ENCODE assay signal across 6 cellular contexts in genomic region chr2:97522916-97523555, GRCh38.
DNase-seq lines count a peak whose midpoint lies in the region; ATAC-seq, FAIRE-seq and TF ChIP-seq lines count a peak whose summit lies in the region.
"Not testable (repeated sequence)": the region's sequence is repeated elsewhere in the genome, so short reads cannot be mapped to it uniquely, and the experiment has no call there.

No MANE protein-coding gene starts in this region.

- not testable (repeated sequence) for H3K27me3 Mint-ChIP-seq in activated T-cell treated with anti-CD3 and anti-CD28 coated beads, Interleukin-2, amount 50 U/mL, for 4 hours (ENCODE audit: low read depth)

- H3K9me2 ChIP-seq in HCT116 (ENCODE audit: insufficient read depth); PC-3 (replicated peaks; ENCODE audit: low read length): not testable (repeated sequence)

- POLR2A ChIA-PET in HCT116 (lab: Charles Lee); PC-3 (lab: Charles Lee; ENCODE audit: unreplicated experiment); HepG2 (lab: Yijun Ruan, JAX): not testable (repeated sequence)

- CTCF ChIA-PET in HCT116 (lab: Charles Lee); PC-3 (lab: Charles Lee); HepG2 (lab: Yijun Ruan, JAX; ENCODE audit: low intra/inter-chr PET ratio, low total read pairs): not testable (repeated sequence)

- not testable (repeated sequence) for H3F3A ChIP-seq in PC-3 (ENCODE audit: low read length, unreplicated experiment)

- peak; percentile 76; the same call in 1 of the 2 replicates for ATAC-seq in HCT116
- ATAC-seq in PC-3: peak; percentile 77
- ATAC-seq in RWPE2 (ENCODE audit: low read depth): peak; percentile 74
- peak; percentile 27 to 58 for ATAC-seq in activated T-cell treated with anti-CD3 and anti-CD28 coated beads, Interleukin-2, amount 50 U/mL, for 4 hours
- peak; percentile 43 to 95 for ATAC-seq in activated naive CD4-positive, alpha-beta T cell treated with anti-CD3 and anti-CD28 coated beads, Interleukin-2, amount 50 U/mL, for 72 hours
- ATAC-seq in HepG2: peak; percentile 35; the same call in 1 of the 3 replicates

- RAD21 ChIA-PET in HCT116 (lab: Charles Lee; ENCODE audit: low non-redundant PET in 1 of 2, low total read pairs in 2 of 2, uncharacterized antibody in 2 of 2, unreplicated experiment in 2 of 2): not testable (repeated sequence)

- TF ChIP-seq CTCF in HCT116 (IDR thresholded peaks at IDR 0.05 in 2 of 3, conservative IDR thresholded peaks at IDR 0.05 in 1 of 3; ENCODE audit: borderline replicate concordance in 1 of 3, insufficient read depth in 1 of 3, low read depth in 2 of 3, low read length in 2 of 3); PC-3 (conservative IDR thresholded peaks at IDR 0.05; ENCODE audit: low read depth, low read length); RWPE2 (IDR thresholded peaks at IDR 0.05; ENCODE audit: poor library complexity, severe bottlenecking); HepG2 (CRISPR knock-in tag; IDR thresholded peaks at IDR 0.05): not testable (repeated sequence)

- H3K4me2 ChIP-seq in HCT116 (ENCODE audit: low read length); PC-3 (ENCODE audit: low read length); HepG2 (ENCODE audit: low read depth, low read length): not testable (repeated sequence)

- H4K20me1 ChIP-seq in HCT116 (ENCODE audit: insufficient read depth); PC-3 (ENCODE audit: low read length); HepG2 (ENCODE audit: insufficient read depth, low read length): not testable (repeated sequence)

- H3K79me2 ChIP-seq in HCT116 (ENCODE audit: insufficient read depth, low read length); PC-3 (ENCODE audit: low read length); HepG2 (ENCODE audit: insufficient read depth, low read length): not testable (repeated sequence)

- not testable (repeated sequence) for H3K4me1 ChIP-seq in HCT116 (ENCODE audit: control insufficient read depth in 1 of 2, insufficient read depth in 2 of 2, low read length in 2 of 2); PC-3 (ENCODE audit: insufficient read depth, low read length); RWPE2 (ENCODE audit: insufficient read depth, poor library complexity, severe bottlenecking); HepG2 (ENCODE audit: insufficient read depth, low read length)

- in situ Hi-C loops in HepG2 (cut with HindIII; ENCODE audit: extremely low pct_ligation_motif_present, low pct_unique_long_range_greater_than_20kb): not testable (repeated sequence)

- WGBS in HepG2 (ENCODE audit: low lambda C conversion rate): no CpG with 5 or more reads among the region's 2 CpGs

- TF ChIP-seq POLR2A in HCT116 (IDR thresholded peaks at IDR 0.05; ENCODE audit: borderline replicate concordance, extremely low read depth, insufficient read depth, insufficient read length); HepG2 (IDR thresholded peaks at IDR 0.05; ENCODE audit: insufficient read depth in 1 of 2, low read depth in 2 of 2, low read length in 2 of 2): not testable (repeated sequence)

- H3K9ac ChIP-seq in HCT116 (ENCODE audit: low read length); PC-3 (ENCODE audit: low read length); HepG2 (ENCODE audit: insufficient read depth, low read depth, low read length): not testable (repeated sequence)

- not testable (repeated sequence) for H3K27me3 ChIP-seq in HCT116 (ENCODE audit: insufficient read depth, low read length); PC-3 (ENCODE audit: low read length); RWPE2 (ENCODE audit: insufficient read depth, poor library complexity, severe bottlenecking); HepG2 (ENCODE audit: control insufficient read depth in 1 of 2, insufficient read depth in 2 of 2, low read length in 2 of 2)

- not testable (repeated sequence) for H3K27ac ChIP-seq in HCT116 (ENCODE audit: low read depth, low read length); PC-3 (ENCODE audit: low read length); RWPE2 (ENCODE audit: poor library complexity, severe bottlenecking); HepG2 (ENCODE audit: extremely low read length, insufficient read depth, low read length)

- not testable (repeated sequence) for H3K9me3 ChIP-seq in HCT116 (ENCODE audit: control insufficient read depth in 1 of 2, insufficient read depth in 1 of 2, low read depth in 1 of 2, low read length in 2 of 2); PC-3 (ENCODE audit: low read length); RWPE2 (ENCODE audit: severe bottlenecking); HepG2 (ENCODE audit: low read length)

- peaks cover 12% of the 10 kb centered on the region for H3K36me3 Mint-ChIP-seq in activated T-cell treated with anti-CD3 and anti-CD28 coated beads, Interleukin-2, amount 50 U/mL, for 4 hours (ENCODE audit: insufficient read depth)
- peaks cover 0 to 35% of the 10 kb centered on the region in 2 donors for H3K36me3 Mint-ChIP-seq in activated naive CD4-positive, alpha-beta T cell treated with anti-CD3 and anti-CD28 coated beads, Interleukin-2, amount 50 U/mL, for 72 hours

- not testable (repeated sequence) for TF ChIP-seq EP300 in HepG2 (IDR thresholded peaks at IDR 0.05; ENCODE audit: low read depth in 2 of 2, low read length in 2 of 2); HepG2 (CRISPR knock-in tag; IDR thresholded peaks at IDR 0.05; ENCODE audit: borderline replicate concordance)

- H3K9me3 Mint-ChIP-seq in activated T-cell treated with anti-CD3 and anti-CD28 coated beads, Interleukin-2, amount 50 U/mL, for 4 hours; activated naive CD4-positive, alpha-beta T cell treated with anti-CD3 and anti-CD28 coated beads, Interleukin-2, amount 50 U/mL, for 72 hours: not testable (repeated sequence)

- H3K27ac Mint-ChIP-seq in activated naive CD4-positive, alpha-beta T cell treated with anti-CD3 and anti-CD28 coated beads, Interleukin-2, amount 50 U/mL, for 72 hours: not testable (repeated sequence)

- DNase-seq in HCT116 (ENCODE audit: low read depth, low spot score); PC-3; RWPE2 (ENCODE audit: low spot score); activated T-cell treated with anti-CD3 and anti-CD28 coated beads, Interleukin-2, amount 50 U/mL, for 4 hours; activated naive CD4-positive, alpha-beta T cell treated with anti-CD3 and anti-CD28 coated beads, Interleukin-2, amount 50 U/mL, for 72 hours (ENCODE audit: low spot score in 2 of 2); HepG2 (ENCODE audit: low spot score): not testable (repeated sequence)

- intact Hi-C loops in HCT116 (cut with micrococcal nuclease); PC-3 (cut with micrococcal nuclease); HepG2 (cut with micrococcal nuclease; ENCODE audit: unreplicated experiment): not testable (repeated sequence)

- not testable (repeated sequence) for H3K4me3 Mint-ChIP-seq in activated T-cell treated with anti-CD3 and anti-CD28 coated beads, Interleukin-2, amount 50 U/mL, for 4 hours

- FAIRE-seq in HepG2 (lab: Jason Lieb, UNC): not testable (repeated sequence)

- BruUV-seq in HCT116 (replicated peaks; lab: Mats Ljungman, UMichigan); PC-3 (replicated peaks; lab: Mats Ljungman, UMichigan); HepG2 (replicated peaks; lab: Mats Ljungman, UMichigan): not testable (repeated sequence)

- H2AFZ ChIP-seq in HCT116 (ENCODE audit: low read depth, low read length, poor library complexity, severe bottlenecking); PC-3 (ENCODE audit: low read length); HepG2 (ENCODE audit: low read length): not testable (repeated sequence)

- not testable (repeated sequence) for TF ChIP-seq RAD21 in HCT116 (IDR thresholded peaks at IDR 0.05; ENCODE audit: low read depth); HepG2 (CRISPR knock-in tag; IDR thresholded peaks at IDR 0.05)

- H3K4me1 Mint-ChIP-seq in activated T-cell treated with anti-CD3 and anti-CD28 coated beads, Interleukin-2, amount 50 U/mL, for 4 hours (ENCODE audit: low read depth): not testable (repeated sequence)

- not testable (repeated sequence) for H3K36me3 ChIP-seq in HCT116 (ENCODE audit: control insufficient read depth in 1 of 2, insufficient read depth in 2 of 2, low read length in 2 of 2); PC-3 (ENCODE audit: low read depth, low read length); RWPE2 (ENCODE audit: low read depth); HepG2 (replicated peaks in 1 of 2; ENCODE audit: control insufficient read depth in 1 of 2, insufficient read depth in 2 of 2, low read length in 2 of 2)

- not testable (repeated sequence) for H3K4me3 ChIP-seq in HCT116 (replicated peaks in 1 of 2; ENCODE audit: low read depth in 1 of 2, low read length in 2 of 2); PC-3 (ENCODE audit: low read length); RWPE2 (ENCODE audit: severe bottlenecking); HepG2 (replicated peaks in 1 of 3; ENCODE audit: insufficient read depth in 1 of 3, low read depth in 2 of 3, low read length in 3 of 3)
